In genomic region chr7:94509879-94510581, GRCh38 we compare ENCODE assay signal across 8 cellular contexts. TPM values are rescaled to one million over a fixed set of nuclear protein-coding genes. Genes with fewer than 3 reads are reported as not detected.
A peak's percentile ranks its signal among the peaks of the same experiment; 100 is the strongest.
DNase-seq lines count a peak whose midpoint lies in the region; ATAC-seq and TF ChIP-seq lines count a peak whose summit lies in the region.

No MANE protein-coding gene starts in this region.

- 0 out of 2 replicates have a peak overlapping the region, but pooled peaks have one; percentile 7 for H3K27ac ChIP-seq in ACC112 (ENCODE audit: low read depth, low read length)
- peak overlapping the region; percentile 100 for H3K27ac ChIP-seq in VCaP
- H3K27ac ChIP-seq in mammary epithelial cell (ENCODE audit: insufficient read depth, low read depth, low read length): peak overlapping the region; percentile 68

- ATAC-seq in GM18517 (IDR thresholded peaks at IDR 0.05; ENCODE audit: unreplicated experiment) (peak; percentile 81), HG03025 (IDR thresholded peaks at IDR 0.05; ENCODE audit: low FRiP score, unreplicated experiment) (peak; percentile 83)

- TF ChIP-seq CTCF in VCaP (conservative IDR thresholded peaks at IDR 0.05) (peak; percentile 28), mammary epithelial cell (conservative IDR thresholded peaks at IDR 0.05 in 1 of 2, IDR thresholded peaks at IDR 0.05 in 1 of 2; ENCODE audit: extremely low read depth in 1 of 2, insufficient read depth in 1 of 2, low read depth in 1 of 2, low read length in 2 of 2) (peak in 1 of 2 donors; percentile 43)

- peak overlapping the region; percentile 100 for H3K4me2 ChIP-seq in mammary epithelial cell (ENCODE audit: insufficient read depth, low read depth, low read length)

- no peaks in the 10 kb centered on the region for H3K9me3 ChIP-seq in mammary epithelial cell (replicated peaks; ENCODE audit: insufficient read depth, low read length)

- CTCF ChIA-PET in mammary epithelial cell (lab: Charles Lee; ENCODE audit: low non-redundant PET): no interaction called here

- no TSS peak for BruUV-seq in mammary epithelial cell (replicated peaks; lab: Mats Ljungman, UMichigan)

- peak overlapping the region; percentile 46 for H3K9ac ChIP-seq in mammary epithelial cell (ENCODE audit: insufficient read depth, low read length)

- dilution Hi-C loops in mammary epithelial cell (cut with HindIII; ENCODE audit: low sequenced_read_pairs): no loop called here

- H3K27me3 ChIP-seq in ACC112 (ENCODE audit: insufficient read depth, low read length): no peaks in the 10 kb centered on the region
- no peaks in the 10 kb centered on the region for H3K27me3 ChIP-seq in mammary epithelial cell (ENCODE audit: insufficient read depth, low read length)

- peaks cover 32% of the 10 kb centered on the region for H3K79me2 ChIP-seq in ACC112 (ENCODE audit: control insufficient read depth, insufficient read depth, low read length, unreplicated experiment)
- H3K79me2 ChIP-seq in mammary epithelial cell (ENCODE audit: insufficient read depth, low read length): peaks cover 31% of the 10 kb centered on the region

- peak overlapping the region; percentile 99 for H2AFZ ChIP-seq in ACC112 (ENCODE audit: low read length, unreplicated experiment)
- peak overlapping the region; percentile 97 for H2AFZ ChIP-seq in mammary epithelial cell (ENCODE audit: low read depth, low read length)

- H3K4me3 ChIP-seq in ACC112 (ENCODE audit: low read depth, low read length) (peak overlapping the region; percentile 94), mammary epithelial cell (replicated peaks in 1 of 3; ENCODE audit: insufficient read depth in 1 of 3, low read depth in 2 of 3, low read length in 3 of 3) (peak overlapping the region; percentile 54 to 86 (median 83))

- H3K4me1 ChIP-seq in ACC112 (ENCODE audit: control insufficient read depth, insufficient read depth, low read length, unreplicated experiment) (peaks cover 10% of the 10 kb centered on the region), mammary epithelial cell (ENCODE audit: insufficient read depth, low read length) (peaks cover 25% of the 10 kb centered on the region)

- intact Hi-C loops in mammary epithelial cell (cut with micrococcal nuclease): loop anchor here (1.0 to 5.0 kb wide), 2 partner anchors 132 to 145 kb away; no protein-coding TSS in a partner anchor

- H4K20me1 ChIP-seq in mammary epithelial cell (ENCODE audit: insufficient read depth, low read length): no peaks in the 10 kb centered on the region

- WGBS in mammary epithelial cell (ENCODE audit: low coverage, missing lambda C conversion rate): 0% methylated on average over 15 of the region's 77 CpGs

- DNase-seq in NCI-H2029 treated with DMSO at 0.1 percent for 48 hours (lab: John Stamatoyannopoulos, UW) (peak; percentile 71), mammary epithelial cell (peak; percentile 48), iris pigment epithelial cell (ENCODE audit: low read depth) (peak; percentile 59)
- peak; percentile 28 to 38 for DNase-seq in stimulated activated CD4-positive, alpha-beta T cell treated with anti-CD3 and anti-CD28 coated beads, Interleukin-12 subunit alpha, Interleukin-12 subunit beta, amount 100 ng/mL, for 24 hours (ENCODE audit: low read depth in 2 of 2)

- in situ Hi-C loops in mammary epithelial cell (cut with MboI; ENCODE audit: low sequenced_read_pairs in 2 of 2): no loop called here

- H3K36me3 ChIP-seq in ACC112 (ENCODE audit: insufficient read depth, low read length) (no peaks in the 10 kb centered on the region), mammary epithelial cell (ENCODE audit: insufficient read depth, low read length) (no peaks in the 10 kb centered on the region)

RNA-seq across cellular contexts. Expression of gene CASD1, which starts 0.4 kb away (rescaled TPM):
- total RNA-seq in mammary epithelial cell: 10 to 100 TPM in 1 of 2 donors, 1 to 10 TPM in 1; 8.8 to 17.8 TPM
- polyA plus RNA-seq in mammary epithelial cell: 3.1 TPM
- polyA minus RNA-seq in mammary epithelial cell: 1.2 TPM

Comparison
In these comparisons a context has a peak if more than half of its experiments do, and no peak if none do; other contexts are left out.
1. Peak in every context shown above with its lines: DNase-seq, ATAC-seq, H3K4me3 ChIP-seq and H3K27ac ChIP-seq.
2. H3K27ac ChIP-seq: peak in every context shown above with its lines; median percentile 100 in VCaP; 68 in mammary epithelial cell; 7 in ACC112.